In genomic region chr7:124082234-124082633, GRCh38 we compare ENCODE assay signal across 15 cellular contexts. TPM values are rescaled to one million over a fixed set of nuclear protein-coding genes. Genes with fewer than 3 reads are reported as not detected.
"Had no signal": no experiment of that assay in that cellular context is flagged by ENCODE, and none has a peak within 500 bp of the region (broad histone marks: within the 10 kb centered on the region; RNA-seq: fewer than 3 reads in every experiment).

No MANE protein-coding gene starts in this region.

RNA-seq across cellular contexts. Expression of gene TMEM229A, which starts 49.4 kb away (rescaled TPM):
- total RNA-seq: activated naive CD4-positive, alpha-beta T cell treated with anti-CD3 and anti-CD28 coated beads for 36 hours; activated naive CD4-positive, alpha-beta T cell treated with anti-CD3 and anti-CD28 coated beads, Interleukin-2, amount 50 U/mL, for 72 hours; activated naive CD8-positive, alpha-beta T cell treated with anti-CD3 and anti-CD28 coated beads for 36 hours; activated naive CD8-positive, alpha-beta T cell treated with anti-CD3 and anti-CD28 coated beads, Interleukin-2, amount 10 ng/mL, durations not matched to agents 7 days and 5 days; activated T-cell treated with anti-CD3 and anti-CD28 coated beads, Interleukin-2, amount 50 U/mL, for 4 hours; activated T-cell treated with anti-CD3 and anti-CD28 coated beads, Interleukin-2, amount 50 U/mL, for 72 hours; activated T-helper 1 cell treated with anti-CD3 and anti-CD28 coated beads, Interleukin-12 subunit alpha, Interleukin-12 subunit beta, Interleukin-2, Interleukin-4 antibody, amounts not matched to agents 30 ng/mL and 10 ng/mL and 1 ng/mL, durations not matched to agents 14 hours and 24 hours and 36 hours; activated T-helper 17 cell treated with anti-CD3 and anti-CD28 coated beads, Interleukin-2, amount 50 U/mL, for 72 hours; activated T-helper 2 cell treated with anti-CD3 and anti-CD28 coated beads, Interferon-gamma antibody, Interleukin-2, Interleukin-4, amounts not matched to agents 10 μg/mL and 5 μg/mL and 100 μg/mL, durations not matched to agents 14 hours and 24 hours and 36 hours; aorta; ascending aorta; body of pancreas; breast epithelium; bronchial epithelial cell; chondrocyte had no signal
